In genomic region chr5:170538970-170539586, GRCh38 we compare ENCODE assay signal across 1 cellular context.
TF ChIP-seq lines count a peak whose summit lies in the region.

No MANE protein-coding gene starts in this region.

TF ChIP-seq in HepG2, 621 proteins besides CTCF, POLR2A, EP300 and RAD21:
- TF ChIP-seq ZMYM4 (CRISPR knock-in tag; IDR thresholded peaks at IDR 0.05) (no peak), GTF3A (CRISPR knock-in tag; conservative IDR thresholded peaks at IDR 0.05) (no peak), MAFG (CRISPR knock-in tag; IDR thresholded peaks at IDR 0.05) (no peak), ZBTB43 (CRISPR knock-in tag; conservative IDR thresholded peaks at IDR 0.05) (no peak), POLR2G (IDR thresholded peaks at IDR 0.05; ENCODE audit: low read depth, low read length) (no peak), KDM3A (CRISPR knock-in tag; IDR thresholded peaks at IDR 0.05; ENCODE audit: low read depth) (no peak), CREBL2 (CRISPR knock-in tag; IDR thresholded peaks at IDR 0.05; ENCODE audit: borderline replicate concordance) (no peak)
